In genomic region chr10:63265646-63266207, GRCh38 we compare ENCODE assay signal across 9 cellular contexts.
DNase-seq lines count a peak whose midpoint lies in the region; ATAC-seq, FAIRE-seq and TF ChIP-seq lines count a peak whose summit lies in the region.
"Had no signal": no experiment of that assay in that cellular context is flagged by ENCODE, and none has a peak within 500 bp of the region (broad histone marks: within the 10 kb centered on the region; RNA-seq: fewer than 3 reads in every experiment).

No MANE protein-coding gene starts in this region.

- TF ChIP-seq POLR2A in heart left ventricle (IDR thresholded peaks at IDR 0.05): no peak
- no peak for TF ChIP-seq POLR2A in K562 (conservative IDR thresholded peaks at IDR 0.05)

- peak overlapping the region in 1 of 2 experiments; percentile 89; a peak in 3 of 4 replicates for H3K9ac ChIP-seq in K562 (ENCODE audit: insufficient read depth in 1 of 2, low read depth in 2 of 2, low read length in 2 of 2)

- H3K27me3 ChIP-seq in heart left ventricle: no peaks in the 10 kb centered on the region
- H3K27me3 ChIP-seq in K562 (ENCODE audit: control insufficient read depth in 2 of 2, insufficient read depth in 2 of 2, low read length in 2 of 2): no peaks in the 10 kb centered on the region
- H3K27me3 ChIP-seq in lower lobe of right lung (ENCODE audit: low read depth): no peaks in the 10 kb centered on the region
- H3K27me3 ChIP-seq in upper lobe of right lung: no peaks in the 10 kb centered on the region

- DNase-seq in heart left ventricle: no peak
- DNase-seq in Right ventricle myocardium inferior (ENCODE audit: missing footprints): no peak
- no peak for DNase-seq in K562 (ENCODE audit: extremely low read depth in 1 of 4, low spot score in 3 of 4)
- DNase-seq in lower lobe of right lung: no peak
- DNase-seq in upper lobe of right lung: no peak
- DNase-seq in hepatic stellate cell (ENCODE audit: low spot score): no peak
- no peak for DNase-seq in NOMO-1 treated with DMSO at 0.1 percent for 48 hours (lab: John Stamatoyannopoulos, UW; ENCODE audit: unreplicated experiment)

- H3K4me1 ChIP-seq in heart left ventricle: peaks cover 8 to 54% (median 38%) of the 10 kb centered on the region in 12 donors
- H3K4me1 ChIP-seq in K562 (replicated peaks in 1 of 2; ENCODE audit: control insufficient read depth in 2 of 2, insufficient read depth in 2 of 2, low read length in 2 of 2): peaks cover 3 to 7% of the 10 kb centered on the region in 2 experiments; a peak in 2 of 5 replicates
- peaks cover 36% of the 10 kb centered on the region for H3K4me1 ChIP-seq in lower lobe of right lung
- H3K4me1 ChIP-seq in upper lobe of right lung: peaks cover 44% of the 10 kb centered on the region

- H3K4me3 ChIP-seq in heart left ventricle (peak overlapping the region in 11 of 12 donors; percentile 50 to 68 (median 58)), K562 (peak overlapping the region; percentile 53), lower lobe of right lung (peak overlapping the region; percentile 58), upper lobe of right lung (peak overlapping the region; percentile 54)

- H3K36me3 ChIP-seq in heart left ventricle (peaks cover 0 to 9% (median 2%) of the 10 kb centered on the region in 9 donors), K562 (ENCODE audit: control insufficient read depth, insufficient read depth, low read length) (peaks cover 16% of the 10 kb centered on the region; the same call in 2 of the 3 replicates), lower lobe of right lung (peaks cover 5% of the 10 kb centered on the region), upper lobe of right lung (no peaks in the 10 kb centered on the region)

- ATAC-seq in heart left ventricle (no peak), Right ventricle myocardium inferior (no peak), K562 (no peak), lower lobe of right lung (no peak), upper lobe of right lung (no peak), GM19324 (IDR thresholded peaks at IDR 0.05; ENCODE audit: low FRiP score, unreplicated experiment) (no peak)

- 7 to 9% (median 8%) methylated on average over 2 of the region's 2 CpGs for WGBS in heart left ventricle, 4 donors
- 0% methylated on average over 2 of the region's 2 CpGs for WGBS in K562 (ENCODE audit: insufficient coverage, low coverage, missing lambda C conversion rate)

- peak overlapping the region; percentile 24 for H3K4me2 ChIP-seq in K562 (ENCODE audit: insufficient read depth, low read length)

- no peak for FAIRE-seq in K562 (lab: Jason Lieb, UNC)
- FAIRE-seq: HTR-8/SVneo had no signal

- peaks cover 100% of the 10 kb centered on the region for H3K79me2 ChIP-seq in K562 (ENCODE audit: control insufficient read depth, insufficient read depth, low read length)

- no peak for TF ChIP-seq CTCF in heart left ventricle (IDR thresholded peaks at IDR 0.05)
- TF ChIP-seq CTCF in K562 (IDR thresholded peaks at IDR 0.05 in 2 of 3, conservative IDR thresholded peaks at IDR 0.05 in 1 of 3; ENCODE audit: insufficient read depth in 2 of 3, low read depth in 1 of 3, low read length in 3 of 3): no peak
- TF ChIP-seq CTCF in lower lobe of right lung (IDR thresholded peaks at IDR 0.05): no peak
- TF ChIP-seq CTCF in upper lobe of right lung (IDR thresholded peaks at IDR 0.05): no peak

- CTCF ChIA-PET in K562 (lab: Yijun Ruan, JAX; ENCODE audit: low intra/inter-chr PET ratio): no interaction called here

- TSS peak; percentile 97 for BruUV-seq in K562 (replicated peaks; lab: Mats Ljungman, UMichigan)

- TF ChIP-seq EP300 in K562 (IDR thresholded peaks at IDR 0.05; ENCODE audit: low read length): no peak

- no peak for TF ChIP-seq RAD21 in K562 (CRISPR knock-in tag; conservative IDR thresholded peaks at IDR 0.05 in 1 of 2, IDR thresholded peaks at IDR 0.05 in 1 of 2)

- H3K9me3 ChIP-seq in heart left ventricle: no peaks in the 10 kb centered on the region
- no peaks in the 10 kb centered on the region for H3K9me3 ChIP-seq in K562 (replicated peaks; ENCODE audit: control insufficient read depth, insufficient read depth, low read depth, low read length)
- no peaks in the 10 kb centered on the region for H3K9me3 ChIP-seq in lower lobe of right lung
- H3K9me3 ChIP-seq in upper lobe of right lung: no peaks in the 10 kb centered on the region

- no peak overlapping the region for H2AFZ ChIP-seq in K562 (ENCODE audit: low read depth, low read length)

- in situ Hi-C loops in K562 (cut with MboI): no loop called here

- intact Hi-C loops in heart left ventricle (cut with DNase I): loop anchor here in 9 of 10 donors (5.0 to 10.0 kb wide), 9 partner anchors 48 to 447 kb away; partner anchors contain the start of genes JMJD1C (in 4 of the 9) and REEP3 (in 4 of the 9)
- intact Hi-C loops in Right ventricle myocardium inferior (cut with DNase I): loop anchor here (2.0 to 5.0 kb wide), 4 partner anchors 49 to 447 kb away; partner anchors contain the start of genes JMJD1C and REEP3
- intact Hi-C loops in K562 (cut with micrococcal nuclease): loop anchor here (5.0 kb wide), 2 partner anchors 257 to 1498 kb away; partner anchors contain the start of gene REEP3
- intact Hi-C loops in lower lobe of right lung (cut with DNase I): no loop called here
- intact Hi-C loops in upper lobe of right lung (cut with DNase I): no loop called here

- POLR2A ChIA-PET in K562 (lab: Yijun Ruan, JAX): interaction anchor here (1.0 to 5.6 kb wide), 5 partner anchors 9 to 363 kb away, joined by 3 to 33 read pairs (median 6); no protein-coding TSS in a partner anchor

- H4K20me1 ChIP-seq in K562 (replicated peaks; ENCODE audit: control insufficient read depth, insufficient read depth, low read length): no peaks in the 10 kb centered on the region

- peak overlapping the region in 11 of 12 donors; percentile 84 to 96 (median 88) for H3K27ac ChIP-seq in heart left ventricle
- peak overlapping the region; percentile 78; the same call in 2 of the 3 replicates for H3K27ac ChIP-seq in K562 (ENCODE audit: extremely low read depth, low read depth, low read length)
- H3K27ac ChIP-seq in lower lobe of right lung: peak overlapping the region; percentile 93
- H3K27ac ChIP-seq in upper lobe of right lung: peak overlapping the region; percentile 90

- H3K9me1 ChIP-seq in K562 (ENCODE audit: control insufficient read depth, insufficient read depth, low read length): no peaks in the 10 kb centered on the region

TF ChIP-seq in K562, 482 proteins besides CTCF, POLR2A, EP300 and RAD21:
- TF ChIP-seq ZNF197 (CRISPR knock-in tag; IDR thresholded peaks at IDR 0.05; ENCODE audit: low read depth) (0 out of 2 replicates have a peak, but pooled peaks have one; percentile 2), NFIC (IDR thresholded peaks at IDR 0.05) (0 out of 2 replicates have a peak, but pooled peaks have one; percentile 2), MTA2 (IDR thresholded peaks at IDR 0.05; ENCODE audit: low read depth) (no peak), ZNF695 (CRISPR knock-in tag; IDR thresholded peaks at IDR 0.05) (no peak), ZNF766 (CRISPR knock-in tag; conservative IDR thresholded peaks at IDR 0.05) (0 out of 2 replicates have a peak, but pooled peaks have one; percentile 3), HDAC3 (IDR thresholded peaks at IDR 0.05; ENCODE audit: borderline replicate concordance, partially characterized antibody) (peak; percentile 4), POLR2H (tag; IDR thresholded peaks at IDR 0.05; ENCODE audit: low read depth) (peak; percentile 56; the same call in 1 of the 2 replicates), MLLT1 (IDR thresholded peaks at IDR 0.05) (0 out of 4 replicates have a peak, but pooled peaks of 1 of the 2 experiments have one; percentile 38), SRSF7 (optimal IDR thresholded peaks at IDR 0.05; ENCODE audit: low read depth, low read length) (no peak), MEF2A (IDR thresholded peaks at IDR 0.05; ENCODE audit: control insufficient read depth, low read depth, low read length) (0 out of 2 replicates have a peak, but pooled peaks have one; percentile 21)

Comparison
In these comparisons a context has a peak if more than half of its experiments do, and no peak if none do; other contexts are left out.
1. intact Hi-C loops: an anchor here in heart left ventricle (5.0 to 10.0 kb wide), Right ventricle myocardium inferior (2.0 to 5.0 kb wide) and K562 (5.0 kb wide); none called in lower lobe of right lung and upper lobe of right lung.